Comparison of ENCODE assay signal across 7 cellular contexts in the genomic region with DNA sequence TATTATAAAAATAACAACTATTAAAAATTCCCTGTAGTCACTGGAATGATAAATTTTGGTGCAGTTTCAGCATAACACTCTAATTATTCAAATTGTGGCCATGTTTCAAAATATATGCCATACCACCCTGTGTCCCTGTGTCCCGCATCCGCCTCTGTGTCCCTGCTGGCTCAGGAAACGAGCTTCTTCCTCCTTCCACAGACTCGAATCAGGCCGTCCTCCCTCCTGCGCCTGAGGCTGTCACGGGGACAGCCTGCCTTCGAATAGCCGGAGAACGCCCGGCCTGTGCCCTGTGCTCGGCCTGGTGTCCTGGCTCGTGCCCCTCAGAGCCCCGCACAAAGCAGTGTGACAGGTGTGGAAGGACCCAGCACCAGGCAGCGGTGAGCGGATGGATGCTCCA. TPM values are rescaled to one million over a fixed set of nuclear protein-coding genes. Genes with fewer than 3 reads are reported as not detected.
"Had no signal": no experiment of that assay in that cellular context is flagged by ENCODE, and none has a peak within 500 bp of the region (broad histone marks: within the 10 kb centered on the region; RNA-seq: fewer than 3 reads in every experiment).

No MANE protein-coding gene starts in this region.

RNA-seq across cellular contexts. Expression of a gene that starts 55.1 kb away (rescaled TPM):
- total RNA-seq: natural killer cell; natural killer cell treated with Interleukin-12 subunit alpha and Interleukin-12 subunit beta and Interleukin-15 and Interleukin-18, amount 100 ng/mL, for 72 hours; omental fat pad; psoas muscle; pulmonary artery endothelial cell; right cardiac atrium; spleen had no signal
